8 cellular contexts compared by ENCODE assay signal in genomic region chr16:83899272-83899897, GRCh38. TPM values are rescaled to one million over a fixed set of nuclear protein-coding genes. Genes with fewer than 3 reads are reported as not detected.
DNase-seq lines count a peak whose midpoint lies in the region; ATAC-seq and TF ChIP-seq lines count a peak whose summit lies in the region.

No MANE protein-coding gene starts in this region.

- peaks cover 12% of the 10 kb centered on the region for H3K4me1 ChIP-seq in HUES6 (ENCODE audit: control insufficient read depth, insufficient read depth, low read length)
- H3K4me1 ChIP-seq in colonic mucosa, result peaks cover 5% of the 10 kb centered on the region

- H3K4me1 Mint-ChIP-seq in activated CD4-positive, alpha-beta T cell treated with anti-CD3 and anti-CD28 coated beads for 36 hours, result peaks cover 31% of the 10 kb centered on the region

- intact Hi-C loops in activated CD4-positive, alpha-beta T cell treated with anti-CD3 and anti-CD28 coated beads for 36 hours (cut with DNase I, micrococcal nuclease), result loop anchor here (1.0 to 5.0 kb wide), 8 partner anchors 54 to 288 kb away; partner anchors contain the start of genes HSBP1 (in 2 of the 2), DNAAF1 (in 1 of the 2), HSDL1 (in 1 of the 2) and MBTPS1 (in 1 of the 2)
- intact Hi-C loops in colonic mucosa (cut with DNase I) (no loop called here), lower leg skin (cut with DNase I; ENCODE audit: low total_unique reads) (no loop called here)

- H3K27ac ChIP-seq in HUES6 (ENCODE audit: low read depth, low read length), result no peak overlapping the region
- peak overlapping the region; percentile 84 for H3K27ac ChIP-seq in colonic mucosa

- CTCF ChIA-PET in activated CD4-positive, alpha-beta T cell treated with anti-CD3 and anti-CD28 coated beads for 36 hours (lab: Charles Lee), result interaction anchor here (1.0 to 2.3 kb wide), 3 partner anchors 12 to 75 kb away, joined by 3 to 10 read pairs (median 4); no protein-coding TSS in a partner anchor

- WGBS in lower leg skin, 2 donors, result 1% methylated on average over 15 to 35 of the region's 73 CpGs

- ATAC-seq in GM21515 (IDR thresholded peaks at IDR 0.05; ENCODE audit: unreplicated experiment), result peak; percentile 61
- ATAC-seq in activated CD4-positive, alpha-beta T cell treated with anti-CD3 and anti-CD28 coated beads for 36 hours, result peak; percentile 59

- peaks cover 14% of the 10 kb centered on the region for H3K27me3 ChIP-seq in HUES6 (ENCODE audit: control insufficient read depth, insufficient read depth, low read length)
- H3K27me3 ChIP-seq in colonic mucosa, result no peaks in the 10 kb centered on the region

- H3K36me3 ChIP-seq in HUES6 (ENCODE audit: control insufficient read depth, insufficient read depth, low read length) (no peaks in the 10 kb centered on the region; the same call in 1 of the 2 replicates), colonic mucosa (no peaks in the 10 kb centered on the region)

- peak overlapping the region; percentile 83 for H3K9ac ChIP-seq in HUES6 (ENCODE audit: low read length)
- H3K9ac ChIP-seq in colonic mucosa (ENCODE audit: low read depth in 2 of 2, low read length in 2 of 2), result peak overlapping the region; percentile 61 to 96

- no peaks in the 10 kb centered on the region for H3K9me3 Mint-ChIP-seq in activated CD4-positive, alpha-beta T cell treated with anti-CD3 and anti-CD28 coated beads for 36 hours (ENCODE audit: low read depth)

- H3K4me3 Mint-ChIP-seq in activated CD4-positive, alpha-beta T cell treated with anti-CD3 and anti-CD28 coated beads for 36 hours, result peak overlapping the region; percentile 96

- no peaks in the 10 kb centered on the region for H3K27me3 Mint-ChIP-seq in activated CD4-positive, alpha-beta T cell treated with anti-CD3 and anti-CD28 coated beads for 36 hours

- H3K36me3 Mint-ChIP-seq in activated CD4-positive, alpha-beta T cell treated with anti-CD3 and anti-CD28 coated beads for 36 hours (ENCODE audit: low read depth), result no peaks in the 10 kb centered on the region

- H3K9me3 ChIP-seq in HUES6 (ENCODE audit: control insufficient read depth, insufficient read depth, low read depth, low read length) (no peaks in the 10 kb centered on the region), colonic mucosa (no peaks in the 10 kb centered on the region)

- no peak for TF ChIP-seq CTCF in colonic mucosa (IDR thresholded peaks at IDR 0.05)
- no peak for TF ChIP-seq CTCF in lower leg skin (IDR thresholded peaks at IDR 0.05)

- TF ChIP-seq POLR2A in lower leg skin (IDR thresholded peaks at IDR 0.05), result no peak

- H3K27ac Mint-ChIP-seq in activated CD4-positive, alpha-beta T cell treated with anti-CD3 and anti-CD28 coated beads for 36 hours, result peak overlapping the region; percentile 83

- H3K4me3 ChIP-seq in HUES6 (ENCODE audit: low read depth, low read length) (peak overlapping the region; percentile 87), colonic mucosa (peak overlapping the region; percentile 82), lower leg skin (ENCODE audit: low read depth, poor library complexity, severe bottlenecking) (peak overlapping the region; percentile 64)

- DNase-seq in ELF-1 (ENCODE audit: low read depth, low spot score) (peak; percentile 75), colonic mucosa (peak; percentile 47), lower leg skin (ENCODE audit: low spot score in 2 of 2) (peak in 1 of 2 donors; percentile 88), NCI-H774 (lab: John Stamatoyannopoulos, UW) (no peak)
- peak; percentile 61 for DNase-seq in activated CD4-positive, alpha-beta T cell treated with anti-CD3 and anti-CD28 coated beads for 36 hours
- peak; percentile 5 for DNase-seq in stimulated activated CD8-positive, alpha-beta memory T cell treated with anti-CD3 and anti-CD28 coated beads, Interleukin-12 subunit alpha, Interleukin-12 subunit beta, amount 100 ng/mL, for 24 hours (ENCODE audit: extremely low read depth)

- POLR2A ChIA-PET in activated CD4-positive, alpha-beta T cell treated with anti-CD3 and anti-CD28 coated beads for 36 hours (lab: Charles Lee), result interaction anchor here (1.0 kb wide), 1 partner anchor 15 kb away, joined by 3 read pairs; no protein-coding TSS in a partner anchor

RNA-seq across cellular contexts. Expression of gene MLYCD, which starts 0.5 kb away (rescaled TPM):
- 1 to 10 TPM; 3.3 to 3.8 TPM for total RNA-seq in activated CD4-positive, alpha-beta T cell treated with anti-CD3 and anti-CD28 coated beads for 36 hours
- total RNA-seq in colonic mucosa (10 to 100 TPM in 1 of 2 donors, 1 to 10 TPM in 1; 5.5 to 10.6 TPM), lower leg skin (1 to 10 TPM; 3.8 to 8.8 (median 5.2) TPM)

RNA-seq across cellular contexts. Expression of gene OSGIN1, which starts 53.7 kb away (rescaled TPM):
- 1 to 10 TPM in 1 of 2 experiments, under 1 TPM in 1; 0.75 to 1.0 TPM for total RNA-seq in activated CD4-positive, alpha-beta T cell treated with anti-CD3 and anti-CD28 coated beads for 36 hours
- total RNA-seq in colonic mucosa (10 to 100 TPM in 1 of 2 donors, 1 to 10 TPM in 1; 9.4 to 11.9 TPM), lower leg skin (1 to 10 TPM; 1.1 to 3.2 (median 2.4) TPM)

Comparison
In these comparisons a context has a peak if more than half of its experiments do, and no peak if none do; other contexts are left out.
1. intact Hi-C loops: an anchor here in activated CD4-positive, alpha-beta T cell treated with anti-CD3 and anti-CD28 coated beads for 36 hours (1.0 to 5.0 kb wide); none called in colonic mucosa and lower leg skin.